ENCODE assay signal across 32 cellular contexts in the genomic region with DNA sequence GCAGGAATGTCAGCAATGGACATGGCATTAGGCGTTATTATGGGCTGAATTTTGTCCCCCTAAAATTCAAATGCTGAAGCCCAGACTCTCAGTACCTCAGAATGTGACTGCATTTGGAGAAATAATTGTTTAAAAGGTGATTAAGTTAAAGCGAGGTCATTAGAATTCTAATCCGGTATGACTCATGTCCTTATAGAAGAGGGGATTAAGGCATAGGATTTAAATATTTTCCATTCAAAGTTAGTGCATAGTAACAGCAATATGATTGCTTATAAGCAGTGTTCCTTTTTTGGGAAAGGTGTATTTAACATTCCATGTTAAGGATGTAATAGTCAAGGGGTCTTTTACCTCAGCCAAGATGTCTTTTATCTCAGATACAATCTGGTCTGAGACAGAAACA.
"Had no signal": no experiment of that assay in that cellular context is flagged by ENCODE, and none has a peak within 500 bp of the region (broad histone marks: within the 10 kb centered on the region; RNA-seq: fewer than 3 reads in every experiment).

No MANE protein-coding gene starts in this region.

- H3K27me3 Mint-ChIP-seq: progenitor cell of endocrine pancreas, type B pancreatic cell had no signal

- H3K9me3 ChIP-seq: ovary, right lobe of liver, sigmoid colon, spleen, suprapubic skin, testis, tibial artery, transverse colon, upper lobe of right lung, uterus had no signal

- H3K27ac Mint-ChIP-seq: naive B cell; natural killer cell; neural progenitor cell; progenitor cell of endocrine pancreas; stimulated activated memory B cell treated with anti-CD40 and anti-IgM and Interleukin-4, amounts not matched to agents 10 μg/mL and 1 μg/mL and 100 μg/mL, for 72 hours; stimulated activated naive CD8-positive, alpha-beta T cell treated with anti-CD3 and anti-CD28 coated beads, Interleukin-15, amount 100 ng/mL, for 72 hours; type B pancreatic cell had no signal

- H3K79me2 ChIP-seq: parathyroid adenoma had no signal

- H3K4me3 Mint-ChIP-seq: naive B cell; natural killer cell; nephron; neural progenitor cell; stimulated activated memory B cell treated with anti-CD40 and anti-IgM and Interleukin-4, amounts not matched to agents 10 μg/mL and 1 μg/mL and 100 μg/mL, for 72 hours; stimulated activated naive CD8-positive, alpha-beta T cell treated with anti-CD3 and anti-CD28 coated beads, Interleukin-15, amount 100 ng/mL, for 72 hours; type B pancreatic cell had no signal

- H3K4me1 Mint-ChIP-seq: naive B cell; natural killer cell; nephron; stimulated activated memory B cell treated with anti-CD40 and anti-IgM and Interleukin-4, amounts not matched to agents 10 μg/mL and 1 μg/mL and 100 μg/mL, for 72 hours; stimulated activated naive CD8-positive, alpha-beta T cell treated with anti-CD3 and anti-CD28 coated beads, Interleukin-15, amount 100 ng/mL, for 72 hours had no signal

- H3K4me3 ChIP-seq: neural progenitor cell, ovary, right lobe of liver, sigmoid colon, spleen, suprapubic skin, testis, tibial artery, transverse colon, upper lobe of right lung, uterus had no signal

- H3K36me3 ChIP-seq: neural progenitor cell, ovary, right lobe of liver, sigmoid colon, spleen, suprapubic skin, tibial artery, transverse colon, upper lobe of right lung, uterus had no signal

- H3K27ac ChIP-seq: neural progenitor cell, ovary, parathyroid adenoma, right lobe of liver, sigmoid colon, spleen, suprapubic skin, testis, tibial artery, transverse colon, upper lobe of right lung, uterus had no signal

- H3K9me3 Mint-ChIP-seq: nephron; stimulated activated memory B cell treated with anti-CD40 and anti-IgM and Interleukin-4, amounts not matched to agents 10 μg/mL and 1 μg/mL and 100 μg/mL, for 72 hours; stimulated activated naive CD8-positive, alpha-beta T cell treated with anti-CD3 and anti-CD28 coated beads, Interleukin-15, amount 100 ng/mL, for 72 hours had no signal

- DNase-seq: naive B cell; natural killer cell; occipital lobe; ovary; posterior cingulate gyrus; retina; right cardiac atrium; right lobe of liver; sigmoid colon; small intestine; spleen; stimulated activated CD4-positive, alpha-beta T cell treated with anti-CD3 and anti-CD28 coated beads, Interleukin-12 subunit alpha, Interleukin-12 subunit beta, amount 100 ng/mL, for 4 hours; stimulated activated CD4-positive, alpha-beta T cell treated with anti-CD3 and anti-CD28 coated beads, Interleukin-1b, Interleukin-23, amount 100 ng/mL, for 48 hours; stimulated activated CD4-positive, alpha-beta T cell treated with anti-CD3 and anti-CD28 coated beads, Interleukin-4, amount 100 ng/mL, for 1 hour; stimulated activated CD4-positive, alpha-beta T cell treated with anti-CD3 and anti-CD28 coated beads, Interleukin-4, amount 100 ng/mL, for 4 hours; stimulated activated CD8-positive, alpha-beta memory T cell treated with anti-CD3 and anti-CD28 coated beads, Interleukin-4, amount 100 ng/mL, for 48 hours; stimulated activated naive CD4-positive, alpha-beta T cell; stimulated activated naive CD8-positive, alpha-beta T cell treated with anti-CD3 and anti-CD28 coated beads, Interleukin-15, amount 100 ng/mL, for 72 hours; stimulated activated naive CD8-positive, alpha-beta T cell treated with anti-CD3 and anti-CD28 coated beads, Interleukin-15, Interleukin-2, amounts not matched to agents 100 U/mL and 50 U/mL, for 24 hours; substantia nigra; testis; tibial artery; transverse colon; upper lobe of right lung; uterus had no signal

- ATAC-seq: natural killer cell; right cardiac atrium; right lobe of liver; stimulated activated naive CD8-positive, alpha-beta T cell treated with anti-CD3 and anti-CD28 coated beads, Interleukin-15, amount 100 ng/mL, for 72 hours; stimulated activated naive CD8-positive, alpha-beta T cell treated with anti-CD3 and anti-CD28 coated beads, Interleukin-15, Interleukin-2, amounts not matched to agents 100 U/mL and 50 U/mL, for 24 hours; upper lobe of right lung had no signal

- H3K4me2 ChIP-seq: neural progenitor cell had no signal

- H3K9ac ChIP-seq: neural progenitor cell, parathyroid adenoma had no signal

- H3K4me1 ChIP-seq: parathyroid adenoma, right lobe of liver, sigmoid colon, spleen, suprapubic skin, testis, tibial artery, transverse colon, upper lobe of right lung, uterus had no signal

- H3K27me3 ChIP-seq: neural progenitor cell, ovary, right lobe of liver, sigmoid colon, spleen, suprapubic skin, testis, tibial artery, transverse colon, upper lobe of right lung, uterus had no signal

- H3K36me3 Mint-ChIP-seq: naive B cell; natural killer cell; neural progenitor cell; stimulated activated memory B cell treated with anti-CD40 and anti-IgM and Interleukin-4, amounts not matched to agents 10 μg/mL and 1 μg/mL and 100 μg/mL, for 72 hours; type B pancreatic cell had no signal

- H2AFZ ChIP-seq: neural progenitor cell, parathyroid adenoma had no signal

- FAIRE-seq: small intestine had no signal
